In the genomic region with DNA sequence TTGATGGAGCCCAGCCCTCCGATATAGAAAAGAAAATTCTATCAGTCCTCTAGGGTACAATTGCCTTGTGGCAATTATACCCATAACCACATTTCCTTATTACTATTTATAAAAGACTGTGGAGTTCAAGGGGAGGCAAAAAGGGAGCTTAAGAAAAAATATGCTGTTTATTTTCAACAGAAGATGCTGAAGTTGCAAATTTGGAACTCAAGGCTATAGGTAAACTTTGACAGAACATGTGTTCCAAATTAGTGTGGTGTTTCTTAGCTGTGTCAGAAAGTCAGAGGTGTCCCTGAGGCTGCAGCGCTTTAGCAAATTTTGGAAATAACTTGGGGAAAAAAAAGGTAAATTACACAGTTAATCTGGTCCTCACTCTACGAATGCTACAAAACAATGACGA, we compare ENCODE assay signal across 2 cellular contexts.
A peak's percentile ranks its signal among the peaks of the same experiment; 100 is the strongest.
TF ChIP-seq lines count a peak whose summit lies in the region.

No MANE protein-coding gene starts in this region.

TF ChIP-seq in HepG2, 621 proteins besides CTCF, POLR2A, EP300 and RAD21 (continued from another document and continues in another):
- TF ChIP-seq, protein P1, sequence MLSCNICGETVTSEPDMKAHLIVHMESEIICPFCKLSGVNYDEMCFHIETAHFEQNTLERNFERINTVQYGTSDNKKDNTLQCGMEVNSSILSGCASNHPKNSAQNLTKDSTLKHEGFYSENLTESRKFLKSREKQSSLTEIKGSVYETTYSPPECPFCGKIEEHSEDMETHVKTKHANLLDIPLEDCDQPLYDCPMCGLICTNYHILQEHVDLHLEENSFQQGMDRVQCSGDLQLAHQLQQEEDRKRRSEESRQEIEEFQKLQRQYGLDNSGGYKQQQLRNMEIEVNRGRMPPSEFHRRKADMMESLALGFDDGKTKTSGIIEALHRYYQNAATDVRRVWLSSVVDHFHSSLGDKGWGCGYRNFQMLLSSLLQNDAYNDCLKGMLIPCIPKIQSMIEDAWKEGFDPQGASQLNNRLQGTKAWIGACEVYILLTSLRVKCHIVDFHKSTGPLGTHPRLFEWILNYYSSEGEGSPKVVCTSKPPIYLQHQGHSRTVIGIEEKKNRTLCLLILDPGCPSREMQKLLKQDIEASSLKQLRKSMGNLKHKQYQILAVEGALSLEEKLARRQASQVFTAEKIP (CRISPR knock-in tag; IDR thresholded peaks at IDR 0.05; ENCODE audit: borderline replicate concordance) = no peak
- no peak for TF ChIP-seq ZNF782 (CRISPR knock-in tag; IDR thresholded peaks at IDR 0.05; ENCODE audit: borderline replicate concordance)
- TF ChIP-seq, protein P2, sequence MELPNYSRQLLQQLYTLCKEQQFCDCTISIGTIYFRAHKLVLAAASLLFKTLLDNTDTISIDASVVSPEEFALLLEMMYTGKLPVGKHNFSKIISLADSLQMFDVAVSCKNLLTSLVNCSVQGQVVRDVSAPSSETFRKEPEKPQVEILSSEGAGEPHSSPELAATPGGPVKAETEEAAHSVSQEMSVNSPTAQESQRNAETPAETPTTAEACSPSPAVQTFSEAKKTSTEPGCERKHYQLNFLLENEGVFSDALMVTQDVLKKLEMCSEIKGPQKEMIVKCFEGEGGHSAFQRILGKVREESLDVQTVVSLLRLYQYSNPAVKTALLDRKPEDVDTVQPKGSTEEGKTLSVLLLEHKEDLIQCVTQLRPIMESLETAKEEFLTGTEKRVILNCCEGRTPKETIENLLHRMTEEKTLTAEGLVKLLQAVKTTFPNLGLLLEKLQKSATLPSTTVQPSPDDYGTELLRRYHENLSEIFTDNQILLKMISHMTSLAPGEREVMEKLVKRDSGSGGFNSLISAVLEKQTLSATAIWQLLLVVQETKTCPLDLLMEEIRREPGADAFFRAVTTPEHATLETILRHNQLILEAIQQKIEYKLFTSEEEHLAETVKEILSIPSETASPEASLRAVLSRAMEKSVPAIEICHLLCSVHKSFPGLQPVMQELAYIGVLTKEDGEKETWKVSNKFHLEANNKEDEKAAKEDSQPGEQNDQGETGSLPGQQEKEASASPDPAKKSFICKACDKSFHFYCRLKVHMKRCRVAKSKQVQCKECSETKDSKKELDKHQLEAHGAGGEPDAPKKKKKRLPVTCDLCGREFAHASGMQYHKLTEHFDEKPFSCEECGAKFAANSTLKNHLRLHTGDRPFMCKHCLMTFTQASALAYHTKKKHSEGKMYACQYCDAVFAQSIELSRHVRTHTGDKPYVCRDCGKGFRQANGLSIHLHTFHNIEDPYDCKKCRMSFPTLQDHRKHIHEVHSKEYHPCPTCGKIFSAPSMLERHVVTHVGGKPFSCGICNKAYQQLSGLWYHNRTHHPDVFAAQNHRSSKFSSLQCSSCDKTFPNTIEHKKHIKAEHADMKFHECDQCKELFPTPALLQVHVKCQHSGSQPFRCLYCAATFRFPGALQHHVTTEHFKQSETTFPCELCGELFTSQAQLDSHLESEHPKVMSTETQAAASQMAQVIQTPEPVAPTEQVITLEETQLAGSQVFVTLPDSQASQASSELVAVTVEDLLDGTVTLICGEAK (IDR thresholded peaks at IDR 0.05) = no peak
- TF ChIP-seq, protein P2 (CRISPR knock-in tag; IDR thresholded peaks at IDR 0.05) = no peak
- peak; percentile 79 to 83 for TF ChIP-seq MAFK (conservative IDR thresholded peaks at IDR 0.05 in 1 of 2, IDR thresholded peaks at IDR 0.05 in 1 of 2; ENCODE audit: low read length in 2 of 2)
- TF ChIP-seq ZNF766 (CRISPR knock-in tag; IDR thresholded peaks at IDR 0.05; ENCODE audit: borderline replicate concordance) = no peak
- TF ChIP-seq ZBTB42 (CRISPR knock-in tag; IDR thresholded peaks at IDR 0.05) = no peak

TF ChIP-seq in K562, 482 proteins besides CTCF, POLR2A, EP300 and RAD21 (continues in another document):
- TF ChIP-seq RHOXF2B (CRISPR knock-in tag; conservative IDR thresholded peaks at IDR 0.05) (no peak), ZNF316 (IDR thresholded peaks at IDR 0.05) (peak; percentile 72; the same call in 1 of the 2 replicates), ZNF134 (CRISPR knock-in tag; conservative IDR thresholded peaks at IDR 0.05) (no peak), C11orf30 (IDR thresholded peaks at IDR 0.05; ENCODE audit: low read depth) (peak; percentile 44; the same call in 1 of the 2 replicates), POLR2G (IDR thresholded peaks at IDR 0.05; ENCODE audit: low read depth, low read length) (no peak), BCL6 (CRISPR knock-in tag; IDR thresholded peaks at IDR 0.05) (no peak), MAFF (IDR thresholded peaks at IDR 0.05; ENCODE audit: low read length) (peak; percentile 42; the same call in 1 of the 2 replicates), POLR3G (IDR thresholded peaks at IDR 0.05; ENCODE audit: extremely low read depth, insufficient read length, insufficient replicate concordance) (no peak)
- TF ChIP-seq, protein P3, sequence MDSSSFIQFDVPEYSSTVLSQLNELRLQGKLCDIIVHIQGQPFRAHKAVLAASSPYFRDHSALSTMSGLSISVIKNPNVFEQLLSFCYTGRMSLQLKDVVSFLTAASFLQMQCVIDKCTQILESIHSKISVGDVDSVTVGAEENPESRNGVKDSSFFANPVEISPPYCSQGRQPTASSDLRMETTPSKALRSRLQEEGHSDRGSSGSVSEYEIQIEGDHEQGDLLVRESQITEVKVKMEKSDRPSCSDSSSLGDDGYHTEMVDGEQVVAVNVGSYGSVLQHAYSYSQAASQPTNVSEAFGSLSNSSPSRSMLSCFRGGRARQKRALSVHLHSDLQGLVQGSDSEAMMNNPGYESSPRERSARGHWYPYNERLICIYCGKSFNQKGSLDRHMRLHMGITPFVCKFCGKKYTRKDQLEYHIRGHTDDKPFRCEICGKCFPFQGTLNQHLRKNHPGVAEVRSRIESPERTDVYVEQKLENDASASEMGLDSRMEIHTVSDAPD (CRISPR knock-in tag; IDR thresholded peaks at IDR 0.05) = no peak
- TF ChIP-seq, protein P4, sequence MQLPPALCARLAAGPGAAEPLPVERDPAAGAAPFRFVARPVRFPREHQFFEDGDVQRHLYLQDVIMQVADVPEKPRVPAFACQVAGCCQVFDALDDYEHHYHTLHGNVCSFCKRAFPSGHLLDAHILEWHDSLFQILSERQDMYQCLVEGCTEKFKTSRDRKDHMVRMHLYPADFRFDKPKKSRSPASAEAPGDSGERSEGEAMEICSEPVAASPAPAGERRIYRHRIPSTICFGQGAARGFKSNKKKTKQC (CRISPR knock-in tag; IDR thresholded peaks at IDR 0.05) = no peak
- TF ChIP-seq, protein P5, sequence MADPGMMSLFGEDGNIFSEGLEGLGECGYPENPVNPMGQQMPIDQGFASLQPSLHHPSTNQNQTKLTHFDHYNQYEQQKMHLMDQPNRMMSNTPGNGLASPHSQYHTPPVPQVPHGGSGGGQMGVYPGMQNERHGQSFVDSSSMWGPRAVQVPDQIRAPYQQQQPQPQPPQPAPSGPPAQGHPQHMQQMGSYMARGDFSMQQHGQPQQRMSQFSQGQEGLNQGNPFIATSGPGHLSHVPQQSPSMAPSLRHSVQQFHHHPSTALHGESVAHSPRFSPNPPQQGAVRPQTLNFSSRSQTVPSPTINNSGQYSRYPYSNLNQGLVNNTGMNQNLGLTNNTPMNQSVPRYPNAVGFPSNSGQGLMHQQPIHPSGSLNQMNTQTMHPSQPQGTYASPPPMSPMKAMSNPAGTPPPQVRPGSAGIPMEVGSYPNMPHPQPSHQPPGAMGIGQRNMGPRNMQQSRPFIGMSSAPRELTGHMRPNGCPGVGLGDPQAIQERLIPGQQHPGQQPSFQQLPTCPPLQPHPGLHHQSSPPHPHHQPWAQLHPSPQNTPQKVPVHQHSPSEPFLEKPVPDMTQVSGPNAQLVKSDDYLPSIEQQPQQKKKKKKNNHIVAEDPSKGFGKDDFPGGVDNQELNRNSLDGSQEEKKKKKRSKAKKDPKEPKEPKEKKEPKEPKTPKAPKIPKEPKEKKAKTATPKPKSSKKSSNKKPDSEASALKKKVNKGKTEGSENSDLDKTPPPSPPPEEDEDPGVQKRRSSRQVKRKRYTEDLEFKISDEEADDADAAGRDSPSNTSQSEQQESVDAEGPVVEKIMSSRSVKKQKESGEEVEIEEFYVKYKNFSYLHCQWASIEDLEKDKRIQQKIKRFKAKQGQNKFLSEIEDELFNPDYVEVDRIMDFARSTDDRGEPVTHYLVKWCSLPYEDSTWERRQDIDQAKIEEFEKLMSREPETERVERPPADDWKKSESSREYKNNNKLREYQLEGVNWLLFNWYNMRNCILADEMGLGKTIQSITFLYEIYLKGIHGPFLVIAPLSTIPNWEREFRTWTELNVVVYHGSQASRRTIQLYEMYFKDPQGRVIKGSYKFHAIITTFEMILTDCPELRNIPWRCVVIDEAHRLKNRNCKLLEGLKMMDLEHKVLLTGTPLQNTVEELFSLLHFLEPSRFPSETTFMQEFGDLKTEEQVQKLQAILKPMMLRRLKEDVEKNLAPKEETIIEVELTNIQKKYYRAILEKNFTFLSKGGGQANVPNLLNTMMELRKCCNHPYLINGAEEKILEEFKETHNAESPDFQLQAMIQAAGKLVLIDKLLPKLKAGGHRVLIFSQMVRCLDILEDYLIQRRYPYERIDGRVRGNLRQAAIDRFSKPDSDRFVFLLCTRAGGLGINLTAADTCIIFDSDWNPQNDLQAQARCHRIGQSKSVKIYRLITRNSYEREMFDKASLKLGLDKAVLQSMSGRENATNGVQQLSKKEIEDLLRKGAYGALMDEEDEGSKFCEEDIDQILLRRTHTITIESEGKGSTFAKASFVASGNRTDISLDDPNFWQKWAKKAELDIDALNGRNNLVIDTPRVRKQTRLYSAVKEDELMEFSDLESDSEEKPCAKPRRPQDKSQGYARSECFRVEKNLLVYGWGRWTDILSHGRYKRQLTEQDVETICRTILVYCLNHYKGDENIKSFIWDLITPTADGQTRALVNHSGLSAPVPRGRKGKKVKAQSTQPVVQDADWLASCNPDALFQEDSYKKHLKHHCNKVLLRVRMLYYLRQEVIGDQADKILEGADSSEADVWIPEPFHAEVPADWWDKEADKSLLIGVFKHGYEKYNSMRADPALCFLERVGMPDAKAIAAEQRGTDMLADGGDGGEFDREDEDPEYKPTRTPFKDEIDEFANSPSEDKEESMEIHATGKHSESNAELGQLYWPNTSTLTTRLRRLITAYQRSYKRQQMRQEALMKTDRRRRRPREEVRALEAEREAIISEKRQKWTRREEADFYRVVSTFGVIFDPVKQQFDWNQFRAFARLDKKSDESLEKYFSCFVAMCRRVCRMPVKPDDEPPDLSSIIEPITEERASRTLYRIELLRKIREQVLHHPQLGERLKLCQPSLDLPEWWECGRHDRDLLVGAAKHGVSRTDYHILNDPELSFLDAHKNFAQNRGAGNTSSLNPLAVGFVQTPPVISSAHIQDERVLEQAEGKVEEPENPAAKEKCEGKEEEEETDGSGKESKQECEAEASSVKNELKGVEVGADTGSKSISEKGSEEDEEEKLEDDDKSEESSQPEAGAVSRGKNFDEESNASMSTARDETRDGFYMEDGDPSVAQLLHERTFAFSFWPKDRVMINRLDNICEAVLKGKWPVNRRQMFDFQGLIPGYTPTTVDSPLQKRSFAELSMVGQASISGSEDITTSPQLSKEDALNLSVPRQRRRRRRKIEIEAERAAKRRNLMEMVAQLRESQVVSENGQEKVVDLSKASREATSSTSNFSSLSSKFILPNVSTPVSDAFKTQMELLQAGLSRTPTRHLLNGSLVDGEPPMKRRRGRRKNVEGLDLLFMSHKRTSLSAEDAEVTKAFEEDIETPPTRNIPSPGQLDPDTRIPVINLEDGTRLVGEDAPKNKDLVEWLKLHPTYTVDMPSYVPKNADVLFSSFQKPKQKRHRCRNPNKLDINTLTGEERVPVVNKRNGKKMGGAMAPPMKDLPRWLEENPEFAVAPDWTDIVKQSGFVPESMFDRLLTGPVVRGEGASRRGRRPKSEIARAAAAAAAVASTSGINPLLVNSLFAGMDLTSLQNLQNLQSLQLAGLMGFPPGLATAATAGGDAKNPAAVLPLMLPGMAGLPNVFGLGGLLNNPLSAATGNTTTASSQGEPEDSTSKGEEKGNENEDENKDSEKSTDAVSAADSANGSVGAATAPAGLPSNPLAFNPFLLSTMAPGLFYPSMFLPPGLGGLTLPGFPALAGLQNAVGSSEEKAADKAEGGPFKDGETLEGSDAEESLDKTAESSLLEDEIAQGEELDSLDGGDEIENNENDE (IDR thresholded peaks at IDR 0.05; ENCODE audit: low read depth, low read length) = no peak
- TF ChIP-seq, protein P6, sequence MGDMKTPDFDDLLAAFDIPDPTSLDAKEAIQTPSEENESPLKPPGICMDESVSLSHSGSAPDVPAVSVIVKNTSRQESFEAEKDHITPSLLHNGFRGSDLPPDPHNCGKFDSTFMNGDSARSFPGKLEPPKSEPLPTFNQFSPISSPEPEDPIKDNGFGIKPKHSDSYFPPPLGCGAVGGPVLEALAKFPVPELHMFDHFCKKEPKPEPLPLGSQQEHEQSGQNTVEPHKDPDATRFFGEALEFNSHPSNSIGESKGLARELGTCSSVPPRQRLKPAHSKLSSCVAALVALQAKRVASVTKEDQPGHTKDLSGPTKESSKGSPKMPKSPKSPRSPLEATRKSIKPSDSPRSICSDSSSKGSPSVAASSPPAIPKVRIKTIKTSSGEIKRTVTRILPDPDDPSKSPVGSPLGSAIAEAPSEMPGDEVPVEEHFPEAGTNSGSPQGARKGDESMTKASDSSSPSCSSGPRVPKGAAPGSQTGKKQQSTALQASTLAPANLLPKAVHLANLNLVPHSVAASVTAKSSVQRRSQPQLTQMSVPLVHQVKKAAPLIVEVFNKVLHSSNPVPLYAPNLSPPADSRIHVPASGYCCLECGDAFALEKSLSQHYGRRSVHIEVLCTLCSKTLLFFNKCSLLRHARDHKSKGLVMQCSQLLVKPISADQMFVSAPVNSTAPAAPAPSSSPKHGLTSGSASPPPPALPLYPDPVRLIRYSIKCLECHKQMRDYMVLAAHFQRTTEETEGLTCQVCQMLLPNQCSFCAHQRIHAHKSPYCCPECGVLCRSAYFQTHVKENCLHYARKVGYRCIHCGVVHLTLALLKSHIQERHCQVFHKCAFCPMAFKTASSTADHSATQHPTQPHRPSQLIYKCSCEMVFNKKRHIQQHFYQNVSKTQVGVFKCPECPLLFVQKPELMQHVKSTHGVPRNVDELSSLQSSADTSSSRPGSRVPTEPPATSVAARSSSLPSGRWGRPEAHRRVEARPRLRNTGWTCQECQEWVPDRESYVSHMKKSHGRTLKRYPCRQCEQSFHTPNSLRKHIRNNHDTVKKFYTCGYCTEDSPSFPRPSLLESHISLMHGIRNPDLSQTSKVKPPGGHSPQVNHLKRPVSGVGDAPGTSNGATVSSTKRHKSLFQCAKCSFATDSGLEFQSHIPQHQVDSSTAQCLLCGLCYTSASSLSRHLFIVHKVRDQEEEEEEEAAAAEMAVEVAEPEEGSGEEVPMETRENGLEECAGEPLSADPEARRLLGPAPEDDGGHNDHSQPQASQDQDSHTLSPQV (IDR thresholded peaks at IDR 0.05) = no peak
